Comparison of ENCODE assay signal across 15 cellular contexts in genomic region chr10:121240556-121240955, GRCh38.
"Had no signal": no experiment of that assay in that cellular context is flagged by ENCODE, and none has a peak within 500 bp of the region (broad histone marks: within the 10 kb centered on the region; RNA-seq: fewer than 3 reads in every experiment).

No MANE protein-coding gene starts in this region.

- H3K27me3 ChIP-seq: esophagus squamous epithelium, right lobe of liver had no signal

- H3K36me3 ChIP-seq: esophagus squamous epithelium, right lobe of liver, thoracic aorta had no signal

- H3K27ac ChIP-seq: coronary artery, esophagus squamous epithelium, psoas muscle, right lobe of liver, thoracic aorta had no signal

- DNase-seq: activated B cell treated with CpG ODN at 0.5 μM for 24 hours; activated CD4-positive, alpha-beta T cell treated with anti-CD3 and anti-CD28 coated beads for 48 hours; activated CD8-positive, alpha-beta T cell treated with anti-CD3 and anti-CD28 coated beads for 36 hours; activated effector memory CD4-positive, alpha-beta T cell treated with anti-CD3 and anti-CD28 coated beads, Interleukin-2, amount 50 U/mL, for 16 hours; activated T-cell treated with anti-CD3 and anti-CD28 coated beads, Interleukin-2, amount 50 U/mL, for 48 hours; caudate nucleus; effector CD4-positive, alpha-beta T cell; esophagus squamous epithelium; hypothalamus; kidney; psoas muscle; right lobe of liver; T-helper 2 cell had no signal

- ATAC-seq: activated CD8-positive, alpha-beta T cell treated with anti-CD3 and anti-CD28 coated beads for 36 hours; psoas muscle had no signal

- H3K4me1 ChIP-seq: psoas muscle, right lobe of liver had no signal

- H3K9me3 ChIP-seq: esophagus squamous epithelium, right lobe of liver had no signal

- H3K4me3 ChIP-seq: coronary artery, esophagus squamous epithelium, psoas muscle, right lobe of liver, thoracic aorta had no signal
